ENCODE assay signal across 29 cellular contexts in the genomic region with DNA sequence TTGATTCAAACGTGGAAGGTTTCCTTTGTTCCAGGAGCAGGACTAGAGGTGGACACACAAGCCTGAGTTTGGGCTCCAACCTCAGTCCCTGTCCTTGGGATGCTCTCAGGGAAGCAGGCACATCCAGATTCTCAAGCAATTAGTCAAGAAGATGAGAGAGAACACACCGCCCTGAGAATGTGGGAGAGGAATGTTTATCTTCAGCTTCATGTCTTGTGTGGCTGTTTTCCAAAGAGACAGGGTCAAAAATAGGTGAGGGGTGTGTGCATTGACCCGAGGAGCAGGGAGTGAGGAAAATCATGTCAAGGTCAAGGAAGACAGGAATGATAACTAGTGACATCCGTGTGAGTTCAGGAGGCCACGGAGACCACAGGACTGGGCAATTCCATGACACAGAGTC.
"Had no signal": no experiment of that assay in that cellular context is flagged by ENCODE, and none has a peak within 500 bp of the region (broad histone marks: within the 10 kb centered on the region; RNA-seq: fewer than 3 reads in every experiment).

No MANE protein-coding gene starts in this region.

- H3K9me3 Mint-ChIP-seq: nephron; stimulated activated naive CD8-positive, alpha-beta T cell treated with anti-CD3 and anti-CD28 coated beads, Interleukin-15, Interleukin-2, amounts not matched to agents 100 ng/mL and 50 ng/mL, for 24 hours had no signal

- H3K9me3 ChIP-seq: heart right ventricle, left lung, lower lobe of right lung, pancreas, prostate gland, suprapubic skin, thoracic aorta, tibial artery, upper lobe of right lung had no signal

- H3K4me1 ChIP-seq: heart right ventricle, left lung, lower lobe of right lung, pancreas, prostate gland, suprapubic skin, tibial artery, upper lobe of right lung had no signal

- H3K27ac Mint-ChIP-seq: naive thymus-derived CD8-positive, alpha-beta T cell; stimulated activated effector memory CD8-positive, alpha-beta T cell treated with anti-CD3 and anti-CD28 coated beads, Interleukin-12 subunit alpha, Interleukin-12 subunit beta, amount 100 ng/mL, for 72 hours; stimulated activated naive CD8-positive, alpha-beta T cell treated with anti-CD3 and anti-CD28 coated beads, Interleukin-15, Interleukin-2, amounts not matched to agents 100 ng/mL and 50 ng/mL, for 24 hours had no signal

- FAIRE-seq: urothelium cell line had no signal

- H3K4me1 Mint-ChIP-seq: naive thymus-derived CD8-positive, alpha-beta T cell; stimulated activated effector memory CD8-positive, alpha-beta T cell treated with anti-CD3 and anti-CD28 coated beads, Interleukin-12 subunit alpha, Interleukin-12 subunit beta, amount 100 ng/mL, for 72 hours had no signal

- H3K27me3 ChIP-seq: hepatocyte, left lung, pancreas, tibial artery, upper lobe of right lung had no signal

- H3K4me3 ChIP-seq: heart right ventricle, hepatocyte, left lung, lower lobe of right lung, pancreas, prostate gland, skin epidermis, suprapubic skin, thoracic aorta, tibial artery, upper lobe of right lung had no signal

- H3K27ac ChIP-seq: heart right ventricle, hepatocyte, left lung, lower lobe of right lung, pancreas, prostate gland, skin epidermis, suprapubic skin, thoracic aorta, tibial artery, upper lobe of right lung had no signal

- H3K4me2 ChIP-seq: hepatocyte had no signal

- DNase-seq: heart right ventricle; kidney; left cardiac atrium; left lung; lower lobe of right lung; mammary epithelial cell; mesenchymal stem cell; naive thymus-derived CD8-positive, alpha-beta T cell; nucleus accumbens; pancreas; posterior cingulate gyrus; retina; right cardiac atrium; stimulated activated CD4-positive, alpha-beta T cell treated with anti-CD3 and anti-CD28 coated beads, Interleukin-12 subunit alpha, Interleukin-12 subunit beta, amount 100 ng/mL, for 4 hours; stimulated activated CD4-positive, alpha-beta T cell treated with anti-CD3 and anti-CD28 coated beads, Interleukin-15, amount 100 ng/mL, for 24 hours; stimulated activated CD4-positive, alpha-beta T cell treated with anti-CD3 and anti-CD28 coated beads, Interleukin-2, amount 100 ng/mL, for 24 hours; stimulated activated CD4-positive, alpha-beta T cell treated with anti-CD3 and anti-CD28 coated beads, Interleukin-4, amount 100 ng/mL, for 1 hour; stimulated activated naive CD4-positive, alpha-beta T cell; tibial artery; upper lobe of right lung had no signal

- H2AFZ ChIP-seq: hepatocyte had no signal

- H3K36me3 ChIP-seq: heart right ventricle, left lung, lower lobe of right lung, pancreas, prostate gland, suprapubic skin, thoracic aorta, tibial artery, upper lobe of right lung had no signal

- H3K36me3 Mint-ChIP-seq: naive thymus-derived CD8-positive, alpha-beta T cell; stimulated activated effector memory CD8-positive, alpha-beta T cell treated with anti-CD3 and anti-CD28 coated beads, Interleukin-12 subunit alpha, Interleukin-12 subunit beta, amount 100 ng/mL, for 72 hours had no signal

- H3K79me2 ChIP-seq: hepatocyte had no signal

- H3K4me3 Mint-ChIP-seq: nephron; stimulated activated effector memory CD8-positive, alpha-beta T cell treated with anti-CD3 and anti-CD28 coated beads, Interleukin-12 subunit alpha, Interleukin-12 subunit beta, amount 100 ng/mL, for 72 hours; stimulated activated naive CD8-positive, alpha-beta T cell treated with anti-CD3 and anti-CD28 coated beads, Interleukin-15, Interleukin-2, amounts not matched to agents 100 ng/mL and 50 ng/mL, for 24 hours had no signal

- H3K27me3 Mint-ChIP-seq: stimulated activated naive CD8-positive, alpha-beta T cell treated with anti-CD3 and anti-CD28 coated beads, Interleukin-15, Interleukin-2, amounts not matched to agents 100 ng/mL and 50 ng/mL, for 24 hours had no signal
